In the genomic region with DNA sequence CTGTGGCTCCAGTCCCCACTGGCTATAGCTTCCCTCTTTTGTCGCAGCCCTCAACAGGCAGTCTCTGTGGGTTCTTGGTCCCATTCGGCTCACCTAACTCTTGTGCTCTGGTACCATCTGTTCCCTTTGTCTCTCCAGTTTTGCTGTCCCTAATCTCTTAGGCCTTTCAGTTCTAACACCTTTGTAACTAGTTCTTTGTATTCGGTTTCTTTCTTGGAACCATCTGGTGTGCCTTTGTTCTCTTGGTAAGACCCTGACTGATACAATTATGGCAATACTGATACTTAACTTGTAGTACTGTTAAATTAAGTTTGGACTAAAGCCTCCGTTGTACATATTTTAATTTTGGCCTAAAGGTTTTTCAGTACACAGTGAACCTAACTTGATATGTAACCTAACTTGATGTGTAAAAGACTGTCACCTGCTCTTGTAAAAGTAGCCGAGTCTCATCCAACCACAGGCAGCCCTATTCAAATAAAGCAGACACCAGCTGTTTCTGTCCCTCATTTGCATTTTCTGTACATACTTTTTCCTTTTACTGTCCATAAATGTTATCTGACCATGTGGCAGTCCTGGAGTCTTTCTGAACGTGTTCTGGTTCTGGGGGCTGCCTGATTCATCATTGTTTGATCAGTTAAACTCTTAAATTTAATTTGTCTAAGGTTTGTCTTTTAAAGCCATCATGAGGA, we compare ENCODE assay signal across 10 cellular contexts. TPM values are rescaled to one million over a fixed set of nuclear protein-coding genes. Genes with fewer than 3 reads are reported as not detected.
DNase-seq lines count a peak whose midpoint lies in the region; ATAC-seq and TF ChIP-seq lines count a peak whose summit lies in the region.
"Had no signal": no experiment of that assay in that cellular context is flagged by ENCODE, and none has a peak within 500 bp of the region (broad histone marks: within the 10 kb centered on the region; RNA-seq: fewer than 3 reads in every experiment).

No MANE protein-coding gene starts in this region.

- no peaks in the 10 kb centered on the region for H3K27me3 ChIP-seq in CD8-positive, alpha-beta memory T cell (ENCODE audit: insufficient read depth, low read length, poor library complexity, severe bottlenecking)

- peaks cover 3% of the 10 kb centered on the region for H3K36me3 Mint-ChIP-seq in activated T-cell treated with anti-CD3 and anti-CD28 coated beads, Interleukin-2, amount 50 U/mL, for 24 hours (ENCODE audit: low read depth)
- H3K36me3 Mint-ChIP-seq in CD8-positive, alpha-beta memory T cell = peaks cover 0 to 3% (median 3%) of the 10 kb centered on the region in 3 donors
- H3K36me3 Mint-ChIP-seq in activated CD4-positive, alpha-beta memory T cell treated with anti-CD3 and anti-CD28 coated beads, Interleukin-2, amount 10 ng/mL, durations not matched to agents 7 days and 5 days (ENCODE audit: low read depth) = peaks cover 1% of the 10 kb centered on the region

- ATAC-seq in GM19023 (IDR thresholded peaks at IDR 0.05; ENCODE audit: unreplicated experiment) = peak; percentile 50
- ATAC-seq in HG02938 (IDR thresholded peaks at IDR 0.05; ENCODE audit: unreplicated experiment) = peak; percentile 66

- H3K9me3 ChIP-seq in CD8-positive, alpha-beta memory T cell (ENCODE audit: low read length) = no peaks in the 10 kb centered on the region

- H3K4me3 Mint-ChIP-seq in activated T-cell treated with anti-CD3 and anti-CD28 coated beads, Interleukin-2, amount 50 U/mL, for 24 hours = no peak overlapping the region
- no peak overlapping the region for H3K4me3 Mint-ChIP-seq in CD8-positive, alpha-beta memory T cell
- H3K4me3 Mint-ChIP-seq in activated CD4-positive, alpha-beta memory T cell treated with anti-CD3 and anti-CD28 coated beads, Interleukin-2, amount 10 ng/mL, durations not matched to agents 7 days and 5 days = no peak overlapping the region

- CTCF ChIA-PET in CD8-positive, alpha-beta memory T cell (lab: Charles Lee) = no interaction called here
- CTCF ChIA-PET in activated CD4-positive, alpha-beta memory T cell treated with anti-CD3 and anti-CD28 coated beads, Interleukin-2, amount 10 ng/mL, durations not matched to agents 7 days and 5 days (lab: Charles Lee) = no interaction called here

- DNase-seq in NCI-H82 (lab: John Stamatoyannopoulos, UW) = peak; percentile 96
- DNase-seq in activated T-cell treated with anti-CD3 and anti-CD28 coated beads, Interleukin-2, amount 50 U/mL, for 24 hours = no peak
- DNase-seq in CD8-positive, alpha-beta memory T cell = no peak
- DNase-seq in activated CD4-positive, alpha-beta memory T cell treated with anti-CD3 and anti-CD28 coated beads, Interleukin-2, amount 10 ng/mL, durations not matched to agents 7 days and 5 days = no peak
- DNase-seq in putamen (ENCODE audit: low spot score) = no peak
- DNase-seq: hypothalamus, NCI-H2081 had no signal

- peak overlapping the region; percentile 30; the same call in 1 of the 2 replicates for H3K27ac ChIP-seq in 22Rv1
- H3K27ac ChIP-seq in CD8-positive, alpha-beta memory T cell (ENCODE audit: low read depth, low read length) = no peak overlapping the region

- TF ChIP-seq CTCF in 22Rv1 (IDR thresholded peaks at IDR 0.05) = no peak

- H3K36me3 ChIP-seq in CD8-positive, alpha-beta memory T cell (ENCODE audit: insufficient read depth, low read length) = no peaks in the 10 kb centered on the region

- H3K9me3 Mint-ChIP-seq in activated T-cell treated with anti-CD3 and anti-CD28 coated beads, Interleukin-2, amount 50 U/mL, for 24 hours = no peaks in the 10 kb centered on the region
- no peaks in the 10 kb centered on the region for H3K9me3 Mint-ChIP-seq in CD8-positive, alpha-beta memory T cell
- no peaks in the 10 kb centered on the region for H3K9me3 Mint-ChIP-seq in activated CD4-positive, alpha-beta memory T cell treated with anti-CD3 and anti-CD28 coated beads, Interleukin-2, amount 10 ng/mL, durations not matched to agents 7 days and 5 days

- no peak overlapping the region for H3K27ac Mint-ChIP-seq in activated T-cell treated with anti-CD3 and anti-CD28 coated beads, Interleukin-2, amount 50 U/mL, for 24 hours
- H3K27ac Mint-ChIP-seq in CD8-positive, alpha-beta memory T cell = no peak overlapping the region
- no peak overlapping the region for H3K27ac Mint-ChIP-seq in activated CD4-positive, alpha-beta memory T cell treated with anti-CD3 and anti-CD28 coated beads, Interleukin-2, amount 10 ng/mL, durations not matched to agents 7 days and 5 days

- POLR2A ChIA-PET in CD8-positive, alpha-beta memory T cell (lab: Charles Lee) = no interaction called here
- POLR2A ChIA-PET in activated CD4-positive, alpha-beta memory T cell treated with anti-CD3 and anti-CD28 coated beads, Interleukin-2, amount 10 ng/mL, durations not matched to agents 7 days and 5 days (lab: Charles Lee) = no interaction called here

- H3K27me3 Mint-ChIP-seq in activated T-cell treated with anti-CD3 and anti-CD28 coated beads, Interleukin-2, amount 50 U/mL, for 24 hours = no peaks in the 10 kb centered on the region
- peaks cover 0 to 6% of the 10 kb centered on the region in 2 donors for H3K27me3 Mint-ChIP-seq in CD8-positive, alpha-beta memory T cell
- H3K27me3 Mint-ChIP-seq in activated CD4-positive, alpha-beta memory T cell treated with anti-CD3 and anti-CD28 coated beads, Interleukin-2, amount 10 ng/mL, durations not matched to agents 7 days and 5 days = no peaks in the 10 kb centered on the region

- no peak overlapping the region for H3K4me3 ChIP-seq in CD8-positive, alpha-beta memory T cell (ENCODE audit: low read length)

- peaks cover 76% of the 10 kb centered on the region for H3K4me1 Mint-ChIP-seq in activated T-cell treated with anti-CD3 and anti-CD28 coated beads, Interleukin-2, amount 50 U/mL, for 24 hours (ENCODE audit: low read depth)
- peaks cover 15 to 36% (median 24%) of the 10 kb centered on the region in 3 donors for H3K4me1 Mint-ChIP-seq in CD8-positive, alpha-beta memory T cell
- peaks cover 56% of the 10 kb centered on the region for H3K4me1 Mint-ChIP-seq in activated CD4-positive, alpha-beta memory T cell treated with anti-CD3 and anti-CD28 coated beads, Interleukin-2, amount 10 ng/mL, durations not matched to agents 7 days and 5 days

- H3K4me1 ChIP-seq in CD8-positive, alpha-beta memory T cell (ENCODE audit: insufficient read depth, low read length) = peaks cover 14% of the 10 kb centered on the region

RNA-seq across cellular contexts. Expression of gene MRPL44, which starts 4.8 kb away (rescaled TPM):
- total RNA-seq in CD8-positive, alpha-beta memory T cell = 10 to 100 TPM; 42.6 TPM
- 26.7 TPM for polyA plus RNA-seq in CD8-positive, alpha-beta memory T cell
- 10 to 100 TPM; 32.5 to 33.0 TPM for total RNA-seq in activated CD4-positive, alpha-beta memory T cell treated with anti-CD3 and anti-CD28 coated beads, Interleukin-2, amount 10 ng/mL, durations not matched to agents 7 days and 5 days

RNA-seq across cellular contexts. Expression of gene WDFY1, which starts 7.3 kb away (rescaled TPM):
- 10 to 100 TPM; 16.0 to 18.1 TPM for total RNA-seq in CD8-positive, alpha-beta memory T cell
- 28.5 TPM for polyA plus RNA-seq in CD8-positive, alpha-beta memory T cell
- total RNA-seq in activated CD4-positive, alpha-beta memory T cell treated with anti-CD3 and anti-CD28 coated beads, Interleukin-2, amount 10 ng/mL, durations not matched to agents 7 days and 5 days = 10 to 100 TPM; 66.2 to 70.9 TPM
